ENCODE assay signal across 1 cellular context in genomic region chrX:66638591-66639500, GRCh38.
TF ChIP-seq lines count a peak whose summit lies in the region.

EDA2R (minus strand) TSS chrX:66639078; CDS start chrX:66616020, 23,058 bp downstream.

TF ChIP-seq in HepG2, 621 proteins besides CTCF, POLR2A, EP300 and RAD21 (continued from another document):
- TF ChIP-seq FOSL2 (CRISPR knock-in tag; IDR thresholded peaks at IDR 0.05) (peak; percentile 57), TAF1 (CRISPR knock-in tag; IDR thresholded peaks at IDR 0.05) (peak; percentile 49; the same call in 1 of the 2 replicates), NFYB (CRISPR knock-in tag; IDR thresholded peaks at IDR 0.05) (peak; percentile 46; the same call in 1 of the 2 replicates), CEBPB (IDR thresholded peaks at IDR 0.05; ENCODE audit: borderline replicate concordance, low read depth, low read length) (0 out of 2 replicates have a peak, but pooled peaks have one; percentile 18), ZNF138 (CRISPR knock-in tag; IDR thresholded peaks at IDR 0.05; ENCODE audit: low read depth) (no peak), ZBTB38 (CRISPR knock-in tag; IDR thresholded peaks at IDR 0.05) (no peak), HIVEP1 (CRISPR knock-in tag; IDR thresholded peaks at IDR 0.05) (no peak), ELF3 (CRISPR knock-in tag; IDR thresholded peaks at IDR 0.05) (0 out of 2 replicates have a peak, but pooled peaks have one; percentile 8), SAP130 (CRISPR knock-in tag; IDR thresholded peaks at IDR 0.05; ENCODE audit: low read depth) (peak; percentile 71), HOXA5 (CRISPR knock-in tag; IDR thresholded peaks at IDR 0.05) (no peak), YY1 (IDR thresholded peaks at IDR 0.05; ENCODE audit: insufficient read depth, insufficient replicate concordance, low read depth, low read length) (no peak), TP53 (CRISPR knock-in tag; conservative IDR thresholded peaks at IDR 0.05) (peak; percentile 98), NFYC (CRISPR knock-in tag; IDR thresholded peaks at IDR 0.05) (peak; percentile 55), ZNF589 (CRISPR knock-in tag; conservative IDR thresholded peaks at IDR 0.05) (no peak), ZNF335 (CRISPR knock-in tag; IDR thresholded peaks at IDR 0.05) (no peak), ELF1 (CRISPR knock-in tag; IDR thresholded peaks at IDR 0.05) (0 out of 2 replicates have a peak, but pooled peaks have one; percentile 15), MXI1 (IDR thresholded peaks at IDR 0.05; ENCODE audit: borderline replicate concordance, low read depth, low read length) (peak; percentile 49; the same call in 1 of the 3 replicates), SOX13 (IDR thresholded peaks at IDR 0.05) (no peak), SOX13 (CRISPR knock-in tag; conservative IDR thresholded peaks at IDR 0.05 in 1 of 2, IDR thresholded peaks at IDR 0.05 in 1 of 2) (peak in 1 of 2 experiments; percentile 8; a peak in 1 of 4 replicates), ZNF788 (CRISPR knock-in tag; IDR thresholded peaks at IDR 0.05; ENCODE audit: borderline replicate concordance) (no peak)
- TF ChIP-seq, protein P1, sequence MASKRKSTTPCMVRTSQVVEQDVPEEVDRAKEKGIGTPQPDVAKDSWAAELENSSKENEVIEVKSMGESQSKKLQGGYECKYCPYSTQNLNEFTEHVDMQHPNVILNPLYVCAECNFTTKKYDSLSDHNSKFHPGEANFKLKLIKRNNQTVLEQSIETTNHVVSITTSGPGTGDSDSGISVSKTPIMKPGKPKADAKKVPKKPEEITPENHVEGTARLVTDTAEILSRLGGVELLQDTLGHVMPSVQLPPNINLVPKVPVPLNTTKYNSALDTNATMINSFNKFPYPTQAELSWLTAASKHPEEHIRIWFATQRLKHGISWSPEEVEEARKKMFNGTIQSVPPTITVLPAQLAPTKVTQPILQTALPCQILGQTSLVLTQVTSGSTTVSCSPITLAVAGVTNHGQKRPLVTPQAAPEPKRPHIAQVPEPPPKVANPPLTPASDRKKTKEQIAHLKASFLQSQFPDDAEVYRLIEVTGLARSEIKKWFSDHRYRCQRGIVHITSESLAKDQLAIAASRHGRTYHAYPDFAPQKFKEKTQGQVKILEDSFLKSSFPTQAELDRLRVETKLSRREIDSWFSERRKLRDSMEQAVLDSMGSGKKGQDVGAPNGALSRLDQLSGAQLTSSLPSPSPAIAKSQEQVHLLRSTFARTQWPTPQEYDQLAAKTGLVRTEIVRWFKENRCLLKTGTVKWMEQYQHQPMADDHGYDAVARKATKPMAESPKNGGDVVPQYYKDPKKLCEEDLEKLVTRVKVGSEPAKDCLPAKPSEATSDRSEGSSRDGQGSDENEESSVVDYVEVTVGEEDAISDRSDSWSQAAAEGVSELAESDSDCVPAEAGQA (IDR thresholded peaks at IDR 0.05; ENCODE audit: low read depth): no peak
- TF ChIP-seq, protein P1 (CRISPR knock-in tag; IDR thresholded peaks at IDR 0.05; ENCODE audit: borderline replicate concordance): no peak
- TF ChIP-seq, protein P2, sequence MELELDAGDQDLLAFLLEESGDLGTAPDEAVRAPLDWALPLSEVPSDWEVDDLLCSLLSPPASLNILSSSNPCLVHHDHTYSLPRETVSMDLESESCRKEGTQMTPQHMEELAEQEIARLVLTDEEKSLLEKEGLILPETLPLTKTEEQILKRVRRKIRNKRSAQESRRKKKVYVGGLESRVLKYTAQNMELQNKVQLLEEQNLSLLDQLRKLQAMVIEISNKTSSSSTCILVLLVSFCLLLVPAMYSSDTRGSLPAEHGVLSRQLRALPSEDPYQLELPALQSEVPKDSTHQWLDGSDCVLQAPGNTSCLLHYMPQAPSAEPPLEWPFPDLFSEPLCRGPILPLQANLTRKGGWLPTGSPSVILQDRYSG (CRISPR knock-in tag; IDR thresholded peaks at IDR 0.05): no peak
- TF ChIP-seq, protein P3, sequence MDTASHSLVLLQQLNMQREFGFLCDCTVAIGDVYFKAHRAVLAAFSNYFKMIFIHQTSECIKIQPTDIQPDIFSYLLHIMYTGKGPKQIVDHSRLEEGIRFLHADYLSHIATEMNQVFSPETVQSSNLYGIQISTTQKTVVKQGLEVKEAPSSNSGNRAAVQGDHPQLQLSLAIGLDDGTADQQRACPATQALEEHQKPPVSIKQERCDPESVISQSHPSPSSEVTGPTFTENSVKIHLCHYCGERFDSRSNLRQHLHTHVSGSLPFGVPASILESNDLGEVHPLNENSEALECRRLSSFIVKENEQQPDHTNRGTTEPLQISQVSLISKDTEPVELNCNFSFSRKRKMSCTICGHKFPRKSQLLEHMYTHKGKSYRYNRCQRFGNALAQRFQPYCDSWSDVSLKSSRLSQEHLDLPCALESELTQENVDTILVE (CRISPR knock-in tag; IDR thresholded peaks at IDR 0.05): no peak
- TF ChIP-seq, protein P4, sequence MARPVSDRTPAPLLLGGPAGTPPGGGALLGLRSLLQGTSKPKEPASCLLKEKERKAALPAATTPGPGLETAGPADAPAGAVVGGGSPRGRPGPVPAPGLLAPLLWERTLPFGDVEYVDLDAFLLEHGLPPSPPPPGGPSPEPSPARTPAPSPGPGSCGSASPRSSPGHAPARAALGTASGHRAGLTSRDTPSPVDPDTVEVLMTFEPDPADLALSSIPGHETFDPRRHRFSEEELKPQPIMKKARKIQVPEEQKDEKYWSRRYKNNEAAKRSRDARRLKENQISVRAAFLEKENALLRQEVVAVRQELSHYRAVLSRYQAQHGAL (CRISPR knock-in tag; IDR thresholded peaks at IDR 0.05; ENCODE audit: not compliant biosample characterization): no peak
TF ChIP-seq in HepG2: peak in this region for 13.
